In genomic region chr3:43090238-43090637, GRCh38 we compare ENCODE assay signal across 18 cellular contexts.
"Had no signal": no experiment of that assay in that cellular context is flagged by ENCODE, and none has a peak within 500 bp of the region (broad histone marks: within the 10 kb centered on the region; RNA-seq: fewer than 3 reads in every experiment).

No MANE protein-coding gene starts in this region.

- H3K9me3 ChIP-seq: heart left ventricle, psoas muscle, stomach had no signal

- H3K27me3 ChIP-seq: heart left ventricle, stomach had no signal

- H3K4me3 ChIP-seq: heart left ventricle, lung, psoas muscle, stomach had no signal

- H3K27me3 Mint-ChIP-seq: naive B cell had no signal

- ATAC-seq: heart left ventricle, left colon, left ventricle myocardium superior, psoas muscle had no signal

- DNase-seq: erythroblast; foreskin melanocyte; heart left ventricle; hippocampal formation; left colon; left ventricle myocardium superior; mesenchymal stem cell; naive B cell; psoas muscle; small intestine; stimulated activated CD4-positive, alpha-beta T cell treated with anti-CD3 and anti-CD28 coated beads, Interleukin-12 subunit alpha, Interleukin-12 subunit beta, amount 100 ng/mL, for 4 hours; stimulated activated naive CD4-positive, alpha-beta T cell; stomach; substantia nigra had no signal

- H3K4me3 Mint-ChIP-seq: naive B cell, nephron had no signal

- H3K36me3 Mint-ChIP-seq: naive B cell had no signal

- H3K9me3 Mint-ChIP-seq: nephron had no signal

- H3K27ac Mint-ChIP-seq: nephron had no signal

- H3K27ac ChIP-seq: heart left ventricle, psoas muscle had no signal

- FAIRE-seq: endothelial cell of umbilical vein, small intestine, urothelium cell line had no signal

- H3K36me3 ChIP-seq: stomach had no signal
